In genomic region chr2:85066874-85067351, GRCh38 we compare ENCODE assay signal across 9 cellular contexts.
DNase-seq lines count a peak whose midpoint lies in the region; ATAC-seq and TF ChIP-seq lines count a peak whose summit lies in the region.
"Had no signal": no experiment of that assay in that cellular context is flagged by ENCODE, and none has a peak within 500 bp of the region (broad histone marks: within the 10 kb centered on the region; RNA-seq: fewer than 3 reads in every experiment).

No MANE protein-coding gene starts in this region.

- peaks cover 24% of the 10 kb centered on the region for H3K4me1 Mint-ChIP-seq in nephron progenitor cell

- H3K4me3 Mint-ChIP-seq in nephron progenitor cell, result peak overlapping the region; percentile 65

- H3K9me3 Mint-ChIP-seq in nephron progenitor cell, result no peaks in the 10 kb centered on the region
- H3K9me3 Mint-ChIP-seq: activated naive CD4-positive, alpha-beta T cell treated with anti-CD3 and anti-CD28 coated beads, Interleukin-2, amount 50 U/mL, for 72 hours had no signal

- TF ChIP-seq CTCF in foreskin fibroblast (IDR thresholded peaks at IDR 0.05; ENCODE audit: low read depth, low read length), result peak; percentile 84
- TF ChIP-seq CTCF in nephron progenitor cell (IDR thresholded peaks at IDR 0.05), result peak; percentile 86
- TF ChIP-seq CTCF in tibial nerve (IDR thresholded peaks at IDR 0.05), result peak; percentile 70 to 88 (median 82)

- peaks cover 0 to 14% of the 10 kb centered on the region in 2 donors for H3K27me3 ChIP-seq in tibial nerve

- WGBS in tibial nerve, 2 donors, result 3% methylated on average over 19 of the region's 19 CpGs

- TF ChIP-seq EP300 in tibial nerve (IDR thresholded peaks at IDR 0.05), result no peak

- peak overlapping the region; percentile 30 for H3K27ac Mint-ChIP-seq in nephron progenitor cell
- H3K27ac Mint-ChIP-seq: activated naive CD4-positive, alpha-beta T cell treated with anti-CD3 and anti-CD28 coated beads, Interleukin-2, amount 50 U/mL, for 72 hours had no signal

- DNase-seq in DMS79 treated with DMSO at 0.1 percent for 48 hours (lab: John Stamatoyannopoulos, UW), result peak; percentile 78
- DNase-seq in NCI-H748 treated with DMSO at 0.1 percent for 48 hours (lab: John Stamatoyannopoulos, UW), result peak; percentile 39
- peak; percentile 44 for DNase-seq in activated T-cell treated with anti-CD3 and anti-CD28 coated beads for 48 hours (ENCODE audit: low read depth)
- peak; percentile 66 to 88 for DNase-seq in foreskin fibroblast
- DNase-seq in nephron progenitor cell, result peak; percentile 87
- peak; percentile 61 to 88 for DNase-seq in tibial nerve (ENCODE audit: low spot score in 2 of 2)

- no peaks in the 10 kb centered on the region for H3K36me3 ChIP-seq in tibial nerve

- ATAC-seq in HG02981 (IDR thresholded peaks at IDR 0.05; ENCODE audit: unreplicated experiment) (peak; percentile 60), HG03520 (IDR thresholded peaks at IDR 0.05; ENCODE audit: unreplicated experiment) (no peak)

- no peak overlapping the region for H3K27ac ChIP-seq in tibial nerve

- no peaks in the 10 kb centered on the region for H3K36me3 Mint-ChIP-seq in nephron progenitor cell (ENCODE audit: low read depth)
- H3K36me3 Mint-ChIP-seq: activated naive CD4-positive, alpha-beta T cell treated with anti-CD3 and anti-CD28 coated beads, Interleukin-2, amount 50 U/mL, for 72 hours had no signal

- H3K4me1 ChIP-seq in tibial nerve, result peaks cover 0 to 4% (median 0%) of the 10 kb centered on the region in 4 donors

- H3K27me3 Mint-ChIP-seq in nephron progenitor cell (ENCODE audit: low read depth, poor library complexity), result peaks cover 9% of the 10 kb centered on the region

- TF ChIP-seq POLR2A in tibial nerve (IDR thresholded peaks at IDR 0.05), result no peak

- peak overlapping the region; percentile 29 to 33 for H3K4me3 ChIP-seq in foreskin fibroblast (ENCODE audit: low read depth in 1 of 2, low read length in 2 of 2)
- H3K4me3 ChIP-seq in tibial nerve, result peak overlapping the region in 3 of 4 donors; percentile 13 to 38 (median 15)

- H3K9me3 ChIP-seq in tibial nerve, result no peaks in the 10 kb centered on the region
